23 cellular contexts compared by ENCODE assay signal in the genomic region with DNA sequence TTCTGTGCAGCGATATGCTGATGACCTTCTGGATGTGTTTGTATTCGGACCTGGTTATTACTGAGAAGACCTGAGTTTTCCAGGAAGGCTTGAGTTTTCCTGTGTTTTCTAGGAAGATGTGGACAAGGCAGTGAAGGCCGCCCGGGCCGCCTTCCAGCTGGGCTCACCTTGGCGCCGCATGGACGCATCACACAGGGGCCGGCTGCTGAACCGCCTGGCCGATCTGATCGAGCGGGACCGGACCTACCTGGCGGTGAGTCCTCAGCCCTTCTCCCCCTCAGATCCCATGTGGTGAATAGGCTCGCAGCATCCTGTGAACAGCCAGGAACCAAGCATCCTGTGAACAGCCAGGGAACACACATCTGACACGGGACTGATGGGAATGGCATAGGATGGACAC. TPM values are rescaled to one million over a fixed set of nuclear protein-coding genes. Genes with fewer than 3 reads are reported as not detected.
DNase-seq lines count a peak whose midpoint lies in the region; ATAC-seq, FAIRE-seq and TF ChIP-seq lines count a peak whose summit lies in the region.
"Had no signal": no experiment of that assay in that cellular context is flagged by ENCODE, and none has a peak within 500 bp of the region (broad histone marks: within the 10 kb centered on the region; RNA-seq: fewer than 3 reads in every experiment).

No MANE protein-coding gene starts in this region.

- peaks cover 9 to 75% (median 64%) of the 10 kb centered on the region in 4 donors for H3K4me1 ChIP-seq in liver (ENCODE audit: control insufficient read depth in 4 of 4, insufficient read depth in 4 of 4, low read length in 3 of 4)
- H3K4me1 ChIP-seq in HepG2 (ENCODE audit: insufficient read depth, low read length), result peaks cover 39% of the 10 kb centered on the region
- peaks cover 8 to 9% of the 10 kb centered on the region in 2 experiments for H3K4me1 ChIP-seq in neutrophil (ENCODE audit: control insufficient read depth in 1 of 2, insufficient read depth in 1 of 2, low read depth in 1 of 2, low read length in 1 of 2)
- H3K4me1 ChIP-seq: Caco-2 had no signal

- H3K4me3 ChIP-seq in liver (ENCODE audit: low read depth in 1 of 3, low read length in 3 of 3) (no peak overlapping the region), HepG2 (replicated peaks in 1 of 3; ENCODE audit: insufficient read depth in 1 of 3, low read depth in 2 of 3, low read length in 3 of 3) (no peak overlapping the region), neutrophil (ENCODE audit: low read depth in 1 of 2, low read length in 1 of 2) (no peak overlapping the region), H7 (ENCODE audit: insufficient read depth, low read depth, low read length) (no peak overlapping the region)
- H3K4me3 ChIP-seq: A549; BLaER1 treated with 17β-estradiol and CSF1 and Interleukin-3, amounts not matched to agents 10 nM and 100 nM had no signal

- in situ Hi-C loops in HepG2 (cut with HindIII; ENCODE audit: extremely low pct_ligation_motif_present, low pct_unique_long_range_greater_than_20kb), result no loop called here

- H4K20me1 ChIP-seq in HepG2 (ENCODE audit: insufficient read depth, low read length), result peaks cover 2% of the 10 kb centered on the region; the same call in 1 of the 2 replicates
- H4K20me1 ChIP-seq: BLaER1 treated with 17β-estradiol and CSF1 and Interleukin-3, amounts not matched to agents 10 nM and 100 nM had no signal

- DNase-seq in HepG2 (ENCODE audit: low spot score) (no peak), left lobe of liver (ENCODE audit: low spot score) (no peak), H7 (no peak), foreskin melanocyte (no peak), HUDEP-2 (lab: John Stamatoyannopoulos, UW; ENCODE audit: unreplicated experiment in 76 of 76) (no peak)
- DNase-seq: AML-193; Caco-2; Calu3; CD4-positive, alpha-beta T cell; CD8-positive, alpha-beta T cell; DMS79 treated with DMSO at 0.1 percent for 48 hours; GF-D8 had no signal

- CTCF ChIA-PET in HepG2 (lab: Yijun Ruan, JAX; ENCODE audit: low intra/inter-chr PET ratio, low total read pairs), result no interaction called here

- H3K27me3 ChIP-seq in liver (ENCODE audit: control insufficient read depth in 4 of 4, insufficient read depth in 4 of 4, low read length in 3 of 4), result no peaks in the 10 kb centered on the region
- H3K27me3 ChIP-seq in HepG2 (ENCODE audit: control insufficient read depth in 1 of 2, insufficient read depth in 2 of 2, low read length in 2 of 2), result no peaks in the 10 kb centered on the region
- H3K27me3 ChIP-seq in neutrophil, result no peaks in the 10 kb centered on the region
- H3K27me3 ChIP-seq in H7 (ENCODE audit: control insufficient read depth, insufficient read depth, low read length), result no peaks in the 10 kb centered on the region
- H3K27me3 ChIP-seq: BLaER1 treated with 17β-estradiol and CSF1 and Interleukin-3, amounts not matched to agents 10 nM and 100 nM had no signal

- 57% methylated on average over 17 of the region's 17 CpGs for WGBS in liver
- WGBS in HepG2 (ENCODE audit: low lambda C conversion rate), result 98% methylated on average over 6 of the region's 17 CpGs

- TF ChIP-seq POLR2A in HepG2 (IDR thresholded peaks at IDR 0.05; ENCODE audit: insufficient read depth in 1 of 2, low read depth in 2 of 2, low read length in 2 of 2), result no peak

- no peak overlapping the region for H3K4me2 ChIP-seq in HepG2 (ENCODE audit: low read depth, low read length)
- H3K4me2 ChIP-seq: A549; BLaER1 treated with 17β-estradiol and CSF1 and Interleukin-3, amounts not matched to agents 10 nM and 100 nM had no signal

- no peak for FAIRE-seq in HepG2 (lab: Jason Lieb, UNC)
- FAIRE-seq: A549, D721Med, G401.6, GM12891, GM19239 had no signal

- H3K9me3 ChIP-seq in liver (ENCODE audit: control insufficient read depth in 4 of 4, low read length in 3 of 4) (no peaks in the 10 kb centered on the region), HepG2 (ENCODE audit: low read length) (no peaks in the 10 kb centered on the region), neutrophil (no peaks in the 10 kb centered on the region)
- H3K9me3 ChIP-seq: Caco-2 had no signal

- H3K36me3 ChIP-seq in liver (ENCODE audit: control insufficient read depth in 4 of 4, insufficient read depth in 3 of 4, low read depth in 1 of 4, low read length in 3 of 4), result peaks cover 8 to 35% (median 21%) of the 10 kb centered on the region in 4 donors
- peaks cover 17 to 51% of the 10 kb centered on the region in 2 experiments; a peak in 4 of 5 replicates for H3K36me3 ChIP-seq in HepG2 (replicated peaks in 1 of 2; ENCODE audit: control insufficient read depth in 1 of 2, insufficient read depth in 2 of 2, low read length in 2 of 2)
- H3K36me3 ChIP-seq in neutrophil, result peaks cover 35% of the 10 kb centered on the region
- peaks cover 11% of the 10 kb centered on the region for H3K36me3 ChIP-seq in H7 (replicated peaks; ENCODE audit: control insufficient read depth, insufficient read depth, low read length)

- H3K27ac ChIP-seq in liver (ENCODE audit: low read depth in 1 of 2, low read length in 2 of 2) (peak overlapping the region; percentile 48 to 75), HepG2 (ENCODE audit: extremely low read length, insufficient read depth, low read length) (no peak overlapping the region), neutrophil (peak overlapping the region; percentile 2)
- H3K27ac ChIP-seq: 22Rv1; A549; BLaER1 treated with 17β-estradiol and CSF1 and Interleukin-3, amounts not matched to agents 10 nM and 100 nM; C4-2B had no signal

- intact Hi-C loops in HepG2 (cut with micrococcal nuclease; ENCODE audit: unreplicated experiment), result no loop called here

- POLR2A ChIA-PET in HepG2 (lab: Yijun Ruan, JAX), result interaction anchor here (3.3 kb wide), 1 partner anchor 16 kb away, joined by 11 read pairs; a partner anchor contains a TSS

- no peak overlapping the region for H2AFZ ChIP-seq in HepG2 (ENCODE audit: low read length)

- TF ChIP-seq RAD21 in liver (IDR thresholded peaks at IDR 0.05) (no peak), HepG2 (CRISPR knock-in tag; IDR thresholded peaks at IDR 0.05) (no peak)

- ATAC-seq in HepG2 (no peak), left lobe of liver (peak; percentile 6)
- ATAC-seq: A549; CD8-positive, alpha-beta T cell had no signal

- peaks cover 12% of the 10 kb centered on the region for H3K79me2 ChIP-seq in HepG2 (ENCODE audit: insufficient read depth, low read length)

- no peak for TF ChIP-seq EP300 in HepG2 (IDR thresholded peaks at IDR 0.05; ENCODE audit: low read depth in 2 of 2, low read length in 2 of 2)
- no peak for TF ChIP-seq EP300 in HepG2 (CRISPR knock-in tag; IDR thresholded peaks at IDR 0.05; ENCODE audit: borderline replicate concordance)

- TF ChIP-seq CTCF in liver (IDR thresholded peaks at IDR 0.05; ENCODE audit: low read depth, low read length, missing input control) (no peak), HepG2 (CRISPR knock-in tag; IDR thresholded peaks at IDR 0.05) (no peak), neutrophil (IDR thresholded peaks at IDR 0.05) (no peak)

- H3K9ac ChIP-seq in liver (ENCODE audit: low read depth in 1 of 2, low read length in 2 of 2) (no peak overlapping the region), HepG2 (ENCODE audit: insufficient read depth, low read depth, low read length) (no peak overlapping the region)
- H3K9ac ChIP-seq: BLaER1 treated with 17β-estradiol and CSF1 and Interleukin-3, amounts not matched to agents 10 nM and 100 nM had no signal

- no TSS peak for BruUV-seq in HepG2 (replicated peaks; lab: Mats Ljungman, UMichigan)

RNA-seq across cellular contexts. Expression of a gene that starts 16.3 kb away (rescaled TPM):
- total RNA-seq in liver (100 to 1,000 TPM in 1 of 2 donors, 10 to 100 TPM in 1; 93.1 to 333 TPM), HepG2 (2016; rRNA removed; fragmentation: Illumina TruSeq; extraction: Trizol) (72.8 and 103 TPM in 2 replicates), left lobe of liver (1,121 TPM)
- polyA plus RNA-seq in liver (100 to 1,000 TPM; 813 to 849 TPM), HepG2 (2011; rRNA removed) (67.8 and 78.8 TPM in 2 replicates)
- total RNA-seq in HepG2 (2016; cell fraction: cytosol; rRNA removed; fragmentation: Illumina TruSeq; extraction: Trizol; ENCODE audit: low read depth), result 8.4 and 10.0 TPM in 2 replicates
- 66.6 and 111 TPM in 2 replicates for total RNA-seq in HepG2 (2016; cell fraction: insoluble cytoplasmic fraction; rRNA removed; fragmentation: Illumina TruSeq; extraction: Trizol)
- 21.1 and 23.4 TPM in 2 replicates for total RNA-seq in HepG2 (2016; cell fraction: membrane; rRNA removed; fragmentation: Illumina TruSeq; extraction: Trizol)
- total RNA-seq in HepG2 (2016; cell fraction: nucleus; rRNA removed; fragmentation: Illumina TruSeq; extraction: Trizol), result 30.1 and 34.3 TPM in 2 replicates
- 60.0 and 72.7 TPM in 2 replicates for polyA plus RNA-seq in HepG2 (2011; cell fraction: cytosol; rRNA removed)
- 56.8 and 58.9 TPM in 2 replicates for polyA plus RNA-seq in HepG2 (2011; cell fraction: nucleus; rRNA removed)
- 46.9 and 67.0 TPM in 2 replicates for polyA plus RNA-seq in HepG2 (2012)
- 21.3 and 21.9 TPM in 2 replicates for polyA plus RNA-seq in HepG2 (2016; cell fraction: cytosol; fragmentation: Illumina TruSeq; extraction: Trizol; ENCODE audit: low read depth)
- 133 and 139 TPM in 2 replicates for polyA plus RNA-seq in HepG2 (2016; cell fraction: insoluble cytoplasmic fraction; fragmentation: Illumina TruSeq; extraction: Trizol; ENCODE audit: low read depth)
- polyA plus RNA-seq in HepG2 (2016; cell fraction: membrane; fragmentation: Illumina TruSeq; extraction: Trizol; ENCODE audit: low read depth), result 31.6 and 34.9 TPM in 2 replicates
- polyA plus RNA-seq in HepG2 (2016; cell fraction: nucleus; fragmentation: Illumina TruSeq; extraction: Trizol; ENCODE audit: insufficient read depth, low read depth), result 105 and 114 TPM in 2 replicates
- 3.8 and 84.5 TPM in 2 replicates for polyA minus RNA-seq in HepG2 (2011; rRNA and poly(A)+ RNA removed; ENCODE audit: low replicate concordance)
- 39.2 and 47.6 TPM in 2 replicates for polyA minus RNA-seq in HepG2 (2011; cell fraction: cytosol; rRNA and poly(A)+ RNA removed)
- 13.9 and 14.5 TPM in 2 replicates for polyA minus RNA-seq in HepG2 (2011; cell fraction: nucleus; rRNA and poly(A)+ RNA removed)
- 47.9 and 55.9 TPM in 2 replicates for total RNA-seq in H7 (2014; rRNA removed; shearing (Covaris generic))
- total RNA-seq: A172 had no signal

RNA-seq across cellular contexts. Expression of a gene that starts 59.0 kb away (rescaled TPM):
- 10 to 100 TPM; 11.0 to 26.3 TPM for total RNA-seq in liver
- 10 to 100 TPM; 10.9 to 14.1 TPM for polyA plus RNA-seq in liver
- total RNA-seq in HepG2 (2016; rRNA removed; fragmentation: Illumina TruSeq; extraction: Trizol), result 47.5 and 58.2 TPM in 2 replicates
- 39.2 and 39.5 TPM in 2 replicates for total RNA-seq in HepG2 (2016; cell fraction: cytosol; rRNA removed; fragmentation: Illumina TruSeq; extraction: Trizol; ENCODE audit: low read depth)
- 47.8 and 57.4 TPM in 2 replicates for total RNA-seq in HepG2 (2016; cell fraction: insoluble cytoplasmic fraction; rRNA removed; fragmentation: Illumina TruSeq; extraction: Trizol)
- 77.5 and 77.8 TPM in 2 replicates for total RNA-seq in HepG2 (2016; cell fraction: membrane; rRNA removed; fragmentation: Illumina TruSeq; extraction: Trizol)
- total RNA-seq in HepG2 (2016; cell fraction: nucleus; rRNA removed; fragmentation: Illumina TruSeq; extraction: Trizol), result 54.2 and 63.6 TPM in 2 replicates
- polyA plus RNA-seq in HepG2 (2011; rRNA removed), result 36.7 and 43.2 TPM in 2 replicates
- 32.6 TPM in 2 replicates for polyA plus RNA-seq in HepG2 (2011; cell fraction: cytosol; rRNA removed)
- polyA plus RNA-seq in HepG2 (2011; cell fraction: nucleus; rRNA removed), result 51.8 and 52.3 TPM in 2 replicates
- 27.7 and 31.8 TPM in 2 replicates for polyA plus RNA-seq in HepG2 (2012)
- 34.7 and 39.7 TPM in 2 replicates for polyA plus RNA-seq in HepG2 (2016; cell fraction: cytosol; fragmentation: Illumina TruSeq; extraction: Trizol; ENCODE audit: low read depth)
- polyA plus RNA-seq in HepG2 (2016; cell fraction: insoluble cytoplasmic fraction; fragmentation: Illumina TruSeq; extraction: Trizol; ENCODE audit: low read depth), result 46.1 and 53.0 TPM in 2 replicates
- polyA plus RNA-seq in HepG2 (2016; cell fraction: membrane; fragmentation: Illumina TruSeq; extraction: Trizol; ENCODE audit: low read depth), result 54.7 and 59.5 TPM in 2 replicates
- 84.3 and 88.6 TPM in 2 replicates for polyA plus RNA-seq in HepG2 (2016; cell fraction: nucleus; fragmentation: Illumina TruSeq; extraction: Trizol; ENCODE audit: insufficient read depth, low read depth)
- polyA minus RNA-seq in HepG2 (2011; rRNA and poly(A)+ RNA removed; ENCODE audit: low replicate concordance), result 27.6 and 41.1 TPM in 2 replicates
- polyA minus RNA-seq in HepG2 (2011; cell fraction: cytosol; rRNA and poly(A)+ RNA removed), result 11.3 and 19.1 TPM in 2 replicates
- 51.0 and 69.4 TPM in 2 replicates for polyA minus RNA-seq in HepG2 (2011; cell fraction: nucleus; rRNA and poly(A)+ RNA removed)
- total RNA-seq in left lobe of liver, result 19.3 TPM
- 102 and 130 TPM in 2 replicates for total RNA-seq in H7 (2014; rRNA removed; shearing (Covaris generic))
